8 cellular contexts compared by ENCODE assay signal in the genomic region with DNA sequence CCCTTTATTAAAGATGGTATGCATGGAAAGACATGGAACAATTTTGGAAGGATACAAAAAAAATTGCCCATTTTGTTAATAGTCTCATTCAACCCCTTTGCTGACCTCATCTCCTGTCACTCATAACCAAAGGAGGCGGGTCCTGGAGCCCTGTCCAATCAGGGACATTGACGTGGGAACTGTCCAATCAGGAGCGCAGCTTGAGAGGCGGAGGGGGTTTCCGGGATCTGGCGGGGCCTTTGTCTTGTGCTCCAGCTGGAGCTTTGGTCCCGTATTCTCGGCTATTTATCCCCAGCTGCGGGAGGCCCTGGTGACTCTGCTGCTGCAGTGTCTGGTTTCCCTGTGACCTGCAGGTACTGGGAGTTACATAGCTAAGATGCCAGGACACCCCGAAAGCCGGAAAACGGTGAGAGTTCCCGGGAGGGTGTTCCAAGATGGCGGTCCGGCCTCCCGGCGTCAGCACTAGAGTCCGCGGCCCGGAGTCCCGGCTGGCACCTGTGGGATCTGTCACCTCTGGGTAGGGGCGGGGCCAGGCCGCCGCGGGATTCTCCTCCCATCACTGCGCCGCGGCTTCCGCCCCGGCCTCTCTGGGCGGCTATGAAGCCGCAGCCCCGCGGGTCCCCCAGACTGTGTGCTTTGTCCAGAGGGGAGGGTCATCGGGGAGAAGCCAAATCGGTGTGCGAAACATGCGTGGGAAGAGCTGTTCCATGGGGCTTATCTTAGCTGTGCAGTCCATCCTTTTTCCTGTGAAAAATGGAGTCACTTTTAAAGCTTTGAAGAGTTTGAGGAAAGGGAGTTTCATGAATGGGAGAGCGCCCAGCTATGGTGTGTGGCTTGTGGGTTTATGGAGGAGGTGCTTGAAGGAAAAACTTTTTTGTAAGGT. TPM values are rescaled to one million over a fixed set of nuclear protein-coding genes. Genes with fewer than 3 reads are reported as not detected.
DNase-seq lines count a peak whose midpoint lies in the region; ATAC-seq and TF ChIP-seq lines count a peak whose summit lies in the region.

ZNF678 (plus strand) TSS at position 238 of the 883 bp plus-strand sequence. CDS start 87,436 bp downstream, outside the sequence.

- no peak for TF ChIP-seq CTCF in left ventricle myocardium inferior (IDR thresholded peaks at IDR 0.05; ENCODE audit: borderline replicate concordance)
- TF ChIP-seq CTCF in upper lobe of right lung (IDR thresholded peaks at IDR 0.05), result no peak

- H3K27me3 ChIP-seq in left ventricle myocardium inferior (ENCODE audit: low read depth) (peaks cover 39% of the 10 kb centered on the region), upper lobe of right lung (peaks cover 22% of the 10 kb centered on the region)

- peak; percentile 95 for DNase-seq in NCI-H146 treated with DMSO at 0.1 percent for 48 hours (lab: John Stamatoyannopoulos, UW; ENCODE audit: unreplicated experiment)
- DNase-seq in T-helper 1 cell, result peak; percentile 60 to 86 (median 73)
- peak; percentile 92 for DNase-seq in amniotic stem cell (lab: John Stamatoyannopoulos, UW)
- DNase-seq in left ventricle myocardium inferior, result peak; percentile 91
- peak; percentile 96 for DNase-seq in posterior vena cava (ENCODE audit: low spot score)
- DNase-seq in upper lobe of right lung, result peak; percentile 95

- H3K4me3 ChIP-seq in left ventricle myocardium inferior (peak within 1 kb of the TSS; percentile 77), upper lobe of right lung (peak within 1 kb of the TSS; percentile 90)

- intact Hi-C loops in left ventricle myocardium inferior (cut with micrococcal nuclease), result no loop called here
- intact Hi-C loops in posterior vena cava (cut with DNase I), result no loop called here
- intact Hi-C loops in upper lobe of right lung (cut with DNase I), result no loop called here

- ATAC-seq in HG02884 (IDR thresholded peaks at IDR 0.05; ENCODE audit: unreplicated experiment) (peak; percentile 94), upper lobe of right lung (peak; percentile 96)

- H3K4me1 ChIP-seq in left ventricle myocardium inferior (peaks cover 24% of the 10 kb centered on the region), upper lobe of right lung (no peaks in the 10 kb centered on the region)

- TF ChIP-seq POLR2A in GM15510 (IDR thresholded peaks at IDR 0.05; ENCODE audit: borderline replicate concordance, extremely low read depth, insufficient read length), result peak; percentile 62

- H3K9me3 ChIP-seq in left ventricle myocardium inferior (replicated peaks) (no peaks in the 10 kb centered on the region), upper lobe of right lung (no peaks in the 10 kb centered on the region)

- H3K27ac ChIP-seq in left ventricle myocardium inferior (replicated peaks) (peak within 1 kb of the TSS; percentile 90), upper lobe of right lung (peak within 1 kb of the TSS; percentile 93)

- H3K36me3 ChIP-seq in left ventricle myocardium inferior, result no peaks in the 10 kb centered on the region
- H3K36me3 ChIP-seq in upper lobe of right lung, result no peaks in the 10 kb centered on the region

RNA-seq across cellular contexts. Expression of gene ZNF678, which starts in this region (rescaled TPM):
- total RNA-seq in left ventricle myocardium inferior (2.3 TPM), posterior vena cava (1 to 10 TPM; 5.6 to 6.2 TPM), upper lobe of right lung (8.6 TPM)

Comparison
In these comparisons a context has a peak if more than half of its experiments do, and no peak if none do; other contexts are left out.
1. Peak in every context shown above with its lines: DNase-seq, ATAC-seq, H3K4me3 ChIP-seq and H3K27ac ChIP-seq.